Comparison of ENCODE assay signal across 1 cellular context in genomic region chr1:15968172-15968571, GRCh38.
TF ChIP-seq lines count a peak whose summit lies in the region.

No MANE protein-coding gene starts in this region.

TF ChIP-seq in IMR-90, 13 proteins besides CTCF, POLR2A, EP300 and RAD21:
- TF ChIP-seq FOS (IDR thresholded peaks at IDR 0.05; ENCODE audit: low read depth, low read length) (no peak), RCOR1 (IDR thresholded peaks at IDR 0.05; ENCODE audit: insufficient replicate concordance, low read length) (no peak), RFX5 (IDR thresholded peaks at IDR 0.05; ENCODE audit: low read depth, low read length) (no peak), MXI1 (IDR thresholded peaks at IDR 0.05; ENCODE audit: borderline replicate concordance, low read depth, low read length) (no peak), MAZ (IDR thresholded peaks at IDR 0.05; ENCODE audit: borderline replicate concordance, low read depth, low read length) (no peak), NFE2L2 (IDR thresholded peaks at IDR 0.05; ENCODE audit: low read depth, low read length) (no peak), CHD1 (IDR thresholded peaks at IDR 0.05; ENCODE audit: low read depth, low read length) (no peak), CEBPB (IDR thresholded peaks at IDR 0.05; ENCODE audit: low read depth, low read length) (no peak), BHLHE40 (IDR thresholded peaks at IDR 0.05; ENCODE audit: low read depth, low read length) (no peak), MAFK (IDR thresholded peaks at IDR 0.05; ENCODE audit: low read depth, low read length) (no peak), SMC3 (IDR thresholded peaks at IDR 0.05; ENCODE audit: low read depth, low read length) (no peak)
- TF ChIP-seq, protein P1, sequence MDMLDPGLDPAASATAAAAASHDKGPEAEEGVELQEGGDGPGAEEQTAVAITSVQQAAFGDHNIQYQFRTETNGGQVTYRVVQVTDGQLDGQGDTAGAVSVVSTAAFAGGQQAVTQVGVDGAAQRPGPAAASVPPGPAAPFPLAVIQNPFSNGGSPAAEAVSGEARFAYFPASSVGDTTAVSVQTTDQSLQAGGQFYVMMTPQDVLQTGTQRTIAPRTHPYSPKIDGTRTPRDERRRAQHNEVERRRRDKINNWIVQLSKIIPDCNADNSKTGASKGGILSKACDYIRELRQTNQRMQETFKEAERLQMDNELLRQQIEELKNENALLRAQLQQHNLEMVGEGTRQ (IDR thresholded peaks at IDR 0.05; ENCODE audit: low read depth, low read length), result no peak
- TF ChIP-seq, protein P2, sequence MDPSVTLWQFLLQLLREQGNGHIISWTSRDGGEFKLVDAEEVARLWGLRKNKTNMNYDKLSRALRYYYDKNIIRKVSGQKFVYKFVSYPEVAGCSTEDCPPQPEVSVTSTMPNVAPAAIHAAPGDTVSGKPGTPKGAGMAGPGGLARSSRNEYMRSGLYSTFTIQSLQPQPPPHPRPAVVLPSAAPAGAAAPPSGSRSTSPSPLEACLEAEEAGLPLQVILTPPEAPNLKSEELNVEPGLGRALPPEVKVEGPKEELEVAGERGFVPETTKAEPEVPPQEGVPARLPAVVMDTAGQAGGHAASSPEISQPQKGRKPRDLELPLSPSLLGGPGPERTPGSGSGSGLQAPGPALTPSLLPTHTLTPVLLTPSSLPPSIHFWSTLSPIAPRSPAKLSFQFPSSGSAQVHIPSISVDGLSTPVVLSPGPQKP (IDR thresholded peaks at IDR 0.05; ENCODE audit: borderline replicate concordance, low read depth, low read length), result no peak
